26 cellular contexts compared by ENCODE assay signal in the genomic region with DNA sequence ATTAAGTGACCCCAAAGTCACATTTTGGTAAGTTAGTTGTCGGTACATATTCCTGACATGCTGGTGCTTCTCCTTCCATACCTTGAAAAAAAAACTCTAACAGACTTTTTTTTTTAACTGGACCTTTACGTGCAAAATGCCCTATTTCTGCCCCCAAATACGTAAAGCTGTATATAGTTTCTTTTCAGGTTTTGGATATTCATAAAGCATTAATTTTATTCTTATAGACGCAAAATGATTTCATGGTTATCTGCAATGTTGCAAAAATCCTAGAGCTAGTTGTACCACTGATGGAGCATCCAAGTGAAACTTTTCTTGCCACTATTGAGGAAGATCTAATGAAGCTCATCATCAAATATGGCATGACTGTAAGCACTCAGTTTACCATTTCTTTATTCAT.
"Had no signal": no experiment of that assay in that cellular context is flagged by ENCODE, and none has a peak within 500 bp of the region (broad histone marks: within the 10 kb centered on the region; RNA-seq: fewer than 3 reads in every experiment).

No MANE protein-coding gene starts in this region.

- DNase-seq: stimulated activated CD4-positive, alpha-beta T cell treated with anti-CD3 and anti-CD28 coated beads, Interleukin-2, amount 100 ng/mL, for 48 hours; stimulated activated CD4-positive, alpha-beta T cell treated with anti-CD3 and anti-CD28 coated beads, Interleukin-4, amount 100 ng/mL, for 1 hour; stimulated activated CD4-positive, alpha-beta T cell treated with anti-CD3 and anti-CD28 coated beads, Interleukin-4, amount 100 ng/mL, for 24 hours; stimulated activated CD4-positive, alpha-beta T cell treated with anti-CD3 and anti-CD28 coated beads, Interleukin-4, amount 100 ng/mL, for 4 hours; stimulated activated CD8-positive, alpha-beta memory T cell treated with anti-CD3 and anti-CD28 coated beads, Interleukin-4, amount 100 ng/mL, for 48 hours; stimulated activated naive B cell treated with anti-CD40 and anti-IgM and Interleukin-4, amounts not matched to agents 10 μg/mL and 1 μg/mL and 100 μg/mL, for 72 hours; stimulated activated naive CD4-positive, alpha-beta T cell; stimulated activated naive CD4-positive, alpha-beta T cell treated with Interleukin-2 at 50 U/mL for 16 hours; stimulated activated naive CD8-positive, alpha-beta T cell treated with anti-CD3 and anti-CD28 coated beads, Interleukin-15, amount 100 ng/mL, for 72 hours; stimulated activated naive CD8-positive, alpha-beta T cell treated with anti-CD3 and anti-CD28 coated beads, Interleukin-15, Interleukin-2, amounts not matched to agents 100 U/mL and 50 U/mL, for 24 hours; stomach; thyroid gland; tibial artery; transverse colon; trophoblast cell; upper lobe of left lung; upper lobe of right lung; uterus had no signal

- H3K9me3 ChIP-seq: stomach, suprapubic skin, testis, thoracic aorta, thyroid gland, tibial artery, tibial nerve, transverse colon, upper lobe of left lung, upper lobe of right lung, uterus, vagina had no signal

- H3K4me3 ChIP-seq: stomach, suprapubic skin, testis, thoracic aorta, thyroid gland, tibial artery, tibial nerve, transverse colon, upper lobe of left lung, upper lobe of right lung, uterus, vagina had no signal

- ATAC-seq: stimulated activated effector memory CD8-positive, alpha-beta T cell treated with anti-CD3 and anti-CD28 coated beads, Interleukin-12 subunit alpha, Interleukin-12 subunit beta, amount 100 ng/mL, for 72 hours; stimulated activated memory B cell treated with anti-CD40 and anti-IgM and Interleukin-4, amounts not matched to agents 10 μg/mL and 1 μg/mL and 100 μg/mL, for 72 hours; stimulated activated naive B cell treated with anti-CD40 and anti-IgM and Interleukin-4, amounts not matched to agents 10 μg/mL and 1 μg/mL and 100 μg/mL, for 72 hours; stimulated activated naive CD8-positive, alpha-beta T cell treated with anti-CD3 and anti-CD28 coated beads, Interleukin-15, amount 100 ng/mL, for 72 hours; stimulated activated naive CD8-positive, alpha-beta T cell treated with anti-CD3 and anti-CD28 coated beads, Interleukin-15, Interleukin-2, amounts not matched to agents 100 U/mL and 50 U/mL, for 24 hours; upper lobe of right lung had no signal

- H3K27me3 ChIP-seq: stomach, suprapubic skin, testis, thyroid gland, tibial artery, tibial nerve, transverse colon, upper lobe of left lung, upper lobe of right lung, uterus, vagina had no signal

- H3K4me1 ChIP-seq: stomach, suprapubic skin, testis, thyroid gland, tibial artery, transverse colon, upper lobe of left lung, upper lobe of right lung, uterus, vagina had no signal

- H3K27ac ChIP-seq: stomach, suprapubic skin, thoracic aorta, thyroid gland, tibial artery, tibial nerve, transverse colon, upper lobe of left lung, upper lobe of right lung, uterus, vagina had no signal

- H3K36me3 ChIP-seq: uterus had no signal

- FAIRE-seq: urothelium cell line had no signal
